ENCODE assay signal across 8 cellular contexts in the genomic region with DNA sequence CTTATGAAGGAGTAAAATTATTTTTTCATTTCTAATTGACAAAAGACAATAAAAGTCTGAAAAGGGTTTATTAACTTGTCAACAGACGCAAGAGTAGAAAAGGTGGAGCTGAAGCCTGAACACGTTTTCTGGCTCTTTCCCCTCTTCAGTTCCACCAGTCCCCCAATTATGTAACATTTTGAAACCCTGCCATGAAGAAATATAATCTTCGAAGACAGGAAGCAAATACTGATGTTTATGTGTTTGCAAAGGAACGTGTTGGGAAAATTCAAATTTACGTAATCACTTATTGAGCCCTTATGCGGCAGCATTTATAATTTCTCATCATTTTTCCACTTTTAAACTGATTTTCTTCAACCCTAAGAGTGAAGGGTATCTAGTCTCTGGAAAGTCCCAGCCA. TPM values are rescaled to one million over a fixed set of nuclear protein-coding genes. Genes with fewer than 3 reads are reported as not detected.
DNase-seq lines count a peak whose midpoint lies in the region; ATAC-seq, FAIRE-seq and TF ChIP-seq lines count a peak whose summit lies in the region.

No MANE protein-coding gene starts in this region.

- peak overlapping the region; percentile 97 for H3K4me3 Mint-ChIP-seq in activated T-cell treated with anti-CD3 and anti-CD28 coated beads, Interleukin-2, amount 50 U/mL, for 24 hours
- peak overlapping the region; percentile 94 for H3K4me3 Mint-ChIP-seq in activated naive CD8-positive, alpha-beta T cell treated with anti-CD3 and anti-CD28 coated beads, Interleukin-2, amount 10 ng/mL, durations not matched to agents 7 days and 5 days

- H3K9me3 Mint-ChIP-seq in activated T-cell treated with anti-CD3 and anti-CD28 coated beads, Interleukin-2, amount 50 U/mL, for 24 hours = no peaks in the 10 kb centered on the region
- no peaks in the 10 kb centered on the region for H3K9me3 Mint-ChIP-seq in activated naive CD8-positive, alpha-beta T cell treated with anti-CD3 and anti-CD28 coated beads, Interleukin-2, amount 10 ng/mL, durations not matched to agents 7 days and 5 days

- no peak for FAIRE-seq in kidney (lab: Jason Lieb, UNC)

- H3K36me3 ChIP-seq in kidney (ENCODE audit: control insufficient read depth in 1 of 2, insufficient read depth in 2 of 2, low read length in 2 of 2) = peaks cover 8% of the 10 kb centered on the region in 2 donors
- peaks cover 0 to 10% (median 3%) of the 10 kb centered on the region in 3 donors for H3K36me3 ChIP-seq in tibial nerve

- no peak for TF ChIP-seq EP300 in tibial nerve (IDR thresholded peaks at IDR 0.05)

- DNase-seq in activated T-cell treated with anti-CD3 and anti-CD28 coated beads, Interleukin-2, amount 50 U/mL, for 24 hours = no peak
- DNase-seq in activated T-cell treated with anti-CD3 and anti-CD28 coated beads, Interleukin-2, amount 50 U/mL, for 48 hours = no peak
- DNase-seq in activated naive CD8-positive, alpha-beta T cell treated with anti-CD3 and anti-CD28 coated beads, Interleukin-2, amount 10 ng/mL, durations not matched to agents 7 days and 5 days = no peak
- no peak for DNase-seq in kidney
- no peak for DNase-seq in tibial nerve (ENCODE audit: low spot score in 2 of 2)
- DNase-seq in hypothalamus (lab: John Stamatoyannopoulos, UW) = no peak
- DNase-seq in NCI-H2081 (lab: John Stamatoyannopoulos, UW) = no peak

- TF ChIP-seq POLR2A in tibial nerve (IDR thresholded peaks at IDR 0.05) = no peak

- peak overlapping the region; percentile 59 to 91 for H3K9ac ChIP-seq in kidney (ENCODE audit: low read length in 2 of 2)

- TF ChIP-seq CTCF in kidney (IDR thresholded peaks at IDR 0.05; ENCODE audit: borderline replicate concordance, extremely low read depth, insufficient read depth) (no peak), tibial nerve (IDR thresholded peaks at IDR 0.05) (no peak)

- POLR2A ChIA-PET in activated naive CD8-positive, alpha-beta T cell treated with anti-CD3 and anti-CD28 coated beads, Interleukin-2, amount 10 ng/mL, durations not matched to agents 7 days and 5 days (lab: Charles Lee) = interaction anchor here (1.7 kb wide), 1 partner anchor 18 kb away, joined by 4 read pairs; no protein-coding TSS in a partner anchor

- H3K27ac ChIP-seq in kidney (ENCODE audit: low read depth in 2 of 2, low read length in 2 of 2) = peak overlapping the region; percentile 85 to 93
- peak overlapping the region in 3 of 4 donors; percentile 83 to 92 (median 87) for H3K27ac ChIP-seq in tibial nerve

- no peaks in the 10 kb centered on the region for H3K27me3 ChIP-seq in tibial nerve

- 21 to 22% methylated on average over 6 of the region's 6 CpGs for WGBS in tibial nerve, 2 donors

- H3K4me1 Mint-ChIP-seq in activated T-cell treated with anti-CD3 and anti-CD28 coated beads, Interleukin-2, amount 50 U/mL, for 24 hours (ENCODE audit: low read depth) = peaks cover 60% of the 10 kb centered on the region
- H3K4me1 Mint-ChIP-seq in activated naive CD8-positive, alpha-beta T cell treated with anti-CD3 and anti-CD28 coated beads, Interleukin-2, amount 10 ng/mL, durations not matched to agents 7 days and 5 days = peaks cover 30% of the 10 kb centered on the region

- H3K9me3 ChIP-seq in kidney (ENCODE audit: control insufficient read depth in 1 of 2, low read length in 2 of 2) (no peaks in the 10 kb centered on the region), tibial nerve (no peaks in the 10 kb centered on the region)

- no peaks in the 10 kb centered on the region for H3K27me3 Mint-ChIP-seq in activated T-cell treated with anti-CD3 and anti-CD28 coated beads, Interleukin-2, amount 50 U/mL, for 24 hours
- peaks cover 17% of the 10 kb centered on the region for H3K27me3 Mint-ChIP-seq in activated naive CD8-positive, alpha-beta T cell treated with anti-CD3 and anti-CD28 coated beads, Interleukin-2, amount 10 ng/mL, durations not matched to agents 7 days and 5 days

- H3K27ac Mint-ChIP-seq in activated T-cell treated with anti-CD3 and anti-CD28 coated beads, Interleukin-2, amount 50 U/mL, for 24 hours = peak overlapping the region; percentile 98
- peak overlapping the region; percentile 93 for H3K27ac Mint-ChIP-seq in activated naive CD8-positive, alpha-beta T cell treated with anti-CD3 and anti-CD28 coated beads, Interleukin-2, amount 10 ng/mL, durations not matched to agents 7 days and 5 days

- H3K4me1 ChIP-seq in kidney (ENCODE audit: control insufficient read depth in 1 of 2, insufficient read depth in 1 of 2, low read depth in 1 of 2, low read length in 2 of 2) (peaks cover 0 to 2% of the 10 kb centered on the region in 2 donors), tibial nerve (peaks cover 0 to 24% (median 5%) of the 10 kb centered on the region in 4 donors)

- H3K4me3 ChIP-seq in kidney (ENCODE audit: low read length in 2 of 2) (peak overlapping the region; percentile 94 to 96), tibial nerve (peak overlapping the region; percentile 64 to 82 (median 74))

- H3K36me3 Mint-ChIP-seq in activated T-cell treated with anti-CD3 and anti-CD28 coated beads, Interleukin-2, amount 50 U/mL, for 24 hours (ENCODE audit: low read depth) = peaks cover 30% of the 10 kb centered on the region
- peaks cover 9% of the 10 kb centered on the region for H3K36me3 Mint-ChIP-seq in activated naive CD8-positive, alpha-beta T cell treated with anti-CD3 and anti-CD28 coated beads, Interleukin-2, amount 10 ng/mL, durations not matched to agents 7 days and 5 days

- ATAC-seq in activated naive CD8-positive, alpha-beta T cell treated with anti-CD3 and anti-CD28 coated beads, Interleukin-2, amount 10 ng/mL, durations not matched to agents 7 days and 5 days (ENCODE audit: low read depth) = no peak
- no peak for ATAC-seq in GM18867 (IDR thresholded peaks at IDR 0.05; ENCODE audit: unreplicated experiment)

- intact Hi-C loops in kidney (cut with DNase I) = no loop called here

RNA-seq across cellular contexts. Expression of a gene that starts 0.8 kb away (rescaled TPM):
- total RNA-seq in activated naive CD8-positive, alpha-beta T cell treated with anti-CD3 and anti-CD28 coated beads, Interleukin-2, amount 10 ng/mL, durations not matched to agents 7 days and 5 days = 10 to 100 TPM; 28.2 to 30.8 TPM
- total RNA-seq in kidney = 42.9 TPM
- 17.5 TPM for polyA plus RNA-seq in kidney (ENCODE audit: insufficient read depth, low read depth, low replicate concordance)
- 10 to 100 TPM; 49.2 to 61.4 (median 52.2) TPM for total RNA-seq in tibial nerve

RNA-seq across cellular contexts. Expression of a gene that starts 19.7 kb away (rescaled TPM):
- total RNA-seq in activated naive CD8-positive, alpha-beta T cell treated with anti-CD3 and anti-CD28 coated beads, Interleukin-2, amount 10 ng/mL, durations not matched to agents 7 days and 5 days = under 1 TPM; 0.06 to 0.11 TPM
- total RNA-seq in kidney (28.2 TPM), tibial nerve (10 to 100 TPM; 21.0 to 32.6 (median 25.6) TPM)
- 11.7 TPM for polyA plus RNA-seq in kidney (ENCODE audit: insufficient read depth, low read depth, low replicate concordance)

Comparison
In these comparisons a context has a peak if more than half of its experiments do, and no peak if none do; other contexts are left out.
1. RNA of a gene that starts 19.7 kb away (total RNA-seq): 21.0 to 32.6 TPM in tibial nerve and 28.2 TPM in kidney (single experiment); 0.06 to 0.11 TPM in activated naive CD8-positive, alpha-beta T cell treated with anti-CD3 and anti-CD28 coated beads, Interleukin-2, amount 10 ng/mL, durations not matched to agents 7 days and 5 days; every median in the first group is over 10 times any median in the second.